Comparison of ENCODE assay signal across 20 cellular contexts in the genomic region with DNA sequence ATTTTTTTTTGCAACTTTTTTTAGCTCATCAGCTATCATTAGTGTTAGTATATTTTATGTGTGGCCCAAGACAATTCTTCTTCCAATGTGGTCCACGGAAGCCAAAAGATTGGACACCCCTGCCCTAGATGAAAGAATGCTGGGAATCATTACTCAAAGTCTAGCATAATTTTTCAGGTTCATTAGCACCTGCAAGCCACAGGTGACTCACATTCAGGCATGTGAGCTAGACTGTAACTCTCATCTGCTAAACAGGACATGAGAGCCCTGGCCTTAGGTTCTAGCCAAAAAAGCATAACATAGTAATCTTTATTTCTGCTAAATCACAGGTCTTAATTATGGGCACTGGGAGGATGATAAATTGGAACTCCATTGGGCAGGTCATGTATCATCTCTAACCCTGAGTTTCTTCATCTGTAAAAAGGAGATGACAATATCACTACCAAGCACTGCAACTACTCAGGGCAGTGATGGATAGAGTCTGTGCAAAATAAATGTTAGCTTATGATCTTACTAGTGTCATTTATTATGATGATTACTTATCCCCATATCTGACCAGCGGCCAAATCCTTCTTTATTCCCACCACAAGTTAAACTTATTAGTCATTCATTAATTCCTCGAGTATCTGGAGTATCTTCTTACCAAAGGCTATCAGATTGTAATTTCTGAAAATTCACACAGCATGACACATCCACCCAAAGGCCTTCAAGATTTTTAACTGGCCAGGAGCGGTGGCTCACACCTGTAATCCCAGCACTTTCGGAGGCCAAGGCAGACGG.
A peak's percentile ranks its signal among the peaks of the same experiment; 100 is the strongest.
DNase-seq lines count a peak whose midpoint lies in the region; ATAC-seq and TF ChIP-seq lines count a peak whose summit lies in the region.
"Had no signal": no experiment of that assay in that cellular context is flagged by ENCODE, and none has a peak within 500 bp of the region (broad histone marks: within the 10 kb centered on the region; RNA-seq: fewer than 3 reads in every experiment).

No MANE protein-coding gene starts in this region.

- in situ Hi-C loops in GM13977 (cut with MboI; ENCODE audit: low pct_unique_long_range_greater_than_20kb, low sequenced_read_pairs, unreplicated experiment), result no loop called here

- no CpG with 5 or more reads among the region's 6 CpGs for WGBS in trophoblast cell (ENCODE audit: extremely low coverage, insufficient coverage, insufficient read length)

- peaks cover 0 to 17% (median 0%) of the 10 kb centered on the region in 3 donors for H3K36me3 ChIP-seq in Peyer's patch
- no peaks in the 10 kb centered on the region for H3K36me3 ChIP-seq in trophoblast cell (ENCODE audit: control insufficient read depth in 1 of 2, insufficient read depth in 2 of 2, low read length in 2 of 2)
- H3K36me3 ChIP-seq: SJCRH30 had no signal

- H3K27me3 ChIP-seq in Peyer's patch (no peaks in the 10 kb centered on the region), trophoblast cell (ENCODE audit: insufficient read depth, low read length) (no peaks in the 10 kb centered on the region)
- H3K27me3 ChIP-seq: SJCRH30 had no signal

- no peak overlapping the region for H3K23ac ChIP-seq in trophoblast cell (ENCODE audit: low read length)

- ATAC-seq in GM21825 (IDR thresholded peaks at IDR 0.05; ENCODE audit: unreplicated experiment), result no peak

- TF ChIP-seq CTCF in Peyer's patch (IDR thresholded peaks at IDR 0.05) (no peak), epithelial cell of esophagus (IDR thresholded peaks at IDR 0.05; ENCODE audit: insufficient read depth, low read depth, low read length, missing control alignments) (no peak), GM13977 (IDR thresholded peaks at IDR 0.05; ENCODE audit: extremely low read depth, insufficient read depth, missing control alignments) (no peak)

- no peak overlapping the region for H2AK5ac ChIP-seq in trophoblast cell (ENCODE audit: low read length)

- H3K4ac ChIP-seq in trophoblast cell (ENCODE audit: low read depth, low read length), result no peak overlapping the region

- no peak overlapping the region for H2AFZ ChIP-seq in trophoblast cell (ENCODE audit: insufficient read depth, low read length, poor library complexity)
- H2AFZ ChIP-seq: PC-9 had no signal

- no peak overlapping the region for H3K14ac ChIP-seq in trophoblast cell (ENCODE audit: low read length)

- H4K91ac ChIP-seq in trophoblast cell (ENCODE audit: low read depth, low read length), result no peak overlapping the region

- TF ChIP-seq POLR2A in Peyer's patch (IDR thresholded peaks at IDR 0.05), result no peak

- no peak overlapping the region for H2BK120ac ChIP-seq in trophoblast cell (ENCODE audit: insufficient read depth, low read length, poor library complexity)

- H3K18ac ChIP-seq in trophoblast cell (ENCODE audit: low read length), result no peak overlapping the region

- H3K27ac ChIP-seq in Peyer's patch, result peak overlapping the region in 3 of 4 donors; percentile 58 to 75 (median 74)
- H3K27ac ChIP-seq in trophoblast cell (ENCODE audit: low read depth, low read length), result no peak overlapping the region
- H3K27ac ChIP-seq: PC-9, SJCRH30 had no signal

- H4K8ac ChIP-seq in trophoblast cell (ENCODE audit: low read depth, low read length), result no peak overlapping the region

- no peak overlapping the region for H3K9ac ChIP-seq in trophoblast cell (ENCODE audit: low read length)

- H3K79me1 ChIP-seq in trophoblast cell (ENCODE audit: low read length), result no peaks in the 10 kb centered on the region

- no peak overlapping the region for H3K4me2 ChIP-seq in trophoblast cell (ENCODE audit: low read length)
- H3K4me2 ChIP-seq: PC-9 had no signal

- no peaks in the 10 kb centered on the region for H3K79me2 ChIP-seq in trophoblast cell (ENCODE audit: control insufficient read depth, insufficient read depth, low read length, poor library complexity)

- H2BK12ac ChIP-seq in trophoblast cell (ENCODE audit: low read length), result no peak overlapping the region

- H3K4me1 ChIP-seq in Peyer's patch (peaks cover 0 to 20% (median 1%) of the 10 kb centered on the region in 4 donors), trophoblast cell (ENCODE audit: control insufficient read depth in 1 of 2, insufficient read depth in 2 of 2, low read length in 2 of 2) (no peaks in the 10 kb centered on the region)
- H3K4me1 ChIP-seq: SJCRH30 had no signal

- H2BK5ac ChIP-seq in trophoblast cell (ENCODE audit: low read depth, low read length, poor library complexity), result no peak overlapping the region

- peak; percentile 46 for DNase-seq in EH (ENCODE audit: low read depth)
- DNase-seq in Peyer's patch, result no peak
- DNase-seq in epithelial cell of esophagus (ENCODE audit: low read depth), result peak; percentile 9
- peak; percentile 61 to 76 for DNase-seq in trophoblast cell
- DNase-seq in GM13977 (ENCODE audit: low spot score), result no peak
- DNase-seq in superior temporal gyrus (ENCODE audit: extremely low spot score), result no peak
- no peak for DNase-seq in NCI-H69 (lab: John Stamatoyannopoulos, UW)
- DNase-seq: 8988T, DMS 273 treated with DMSO at 0.1 percent for 48 hours, DND-41, GF-D8, HFFc6, KBM-7, NCI-H1417 treated with DMSO at 0.1 percent for 48 hours, NCI-H187 treated with DMSO at 0.1 percent for 48 hours, NCI-H226, NCI-H524 treated with DMSO at 0.1 percent for 48 hours, SJCRH30 had no signal

- H3K9me3 ChIP-seq in Peyer's patch (no peaks in the 10 kb centered on the region), trophoblast cell (ENCODE audit: insufficient read depth, low read depth, low read length) (no peaks in the 10 kb centered on the region)
- H3K9me3 ChIP-seq: SJCRH30 had no signal

- H3K4me3 ChIP-seq in Peyer's patch (no peak overlapping the region), epithelial cell of esophagus (ENCODE audit: low read length) (no peak overlapping the region), trophoblast cell (ENCODE audit: low read depth, low read length) (no peak overlapping the region)
- H3K4me3 ChIP-seq: PC-9, SJCRH30 had no signal

- no peak overlapping the region for H4K12ac ChIP-seq in trophoblast cell (ENCODE audit: low read depth, low read length)

Comparison
In these comparisons a context has a peak if more than half of its experiments do, and no peak if none do; other contexts are left out.
1. DNase-seq: peak in EH (single experiment), epithelial cell of esophagus (single experiment) and trophoblast cell (2 of 2); none in Peyer's patch (0 of 3), GM13977 (single experiment), superior temporal gyrus (single experiment) and NCI-H69 (single experiment).